In the genomic region with DNA sequence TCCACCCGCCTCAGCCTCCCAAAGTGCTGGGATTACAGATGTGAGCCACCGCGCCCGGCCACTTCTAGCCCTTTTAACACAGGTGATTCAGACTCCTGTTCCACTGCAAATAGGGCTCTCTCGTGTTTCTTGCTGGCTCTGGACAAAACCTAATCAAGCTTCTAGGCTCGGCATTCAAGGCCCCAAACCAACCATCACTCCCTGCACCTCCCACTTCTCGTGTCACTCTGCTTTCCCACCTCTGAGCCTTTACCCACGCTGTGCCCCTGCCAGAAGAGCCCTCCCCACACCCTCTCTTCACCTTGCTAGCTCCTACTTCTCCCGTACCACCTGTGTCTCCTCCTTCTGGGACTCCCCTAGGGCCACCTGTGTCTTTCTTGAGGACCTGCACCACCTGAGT, we compare ENCODE assay signal across 1 cellular context.
TF ChIP-seq lines count a peak whose summit lies in the region.

No MANE protein-coding gene starts in this region.

TF ChIP-seq in GM23338, 12 proteins besides CTCF, POLR2A, EP300 and RAD21 (continued from another document):
- TF ChIP-seq STAT1 (IDR thresholded peaks at IDR 0.05; ENCODE audit: unreplicated experiment), result no peak
